1 cellular context compared by ENCODE assay signal in genomic region chr11:77557553-77557952, GRCh38.
TF ChIP-seq lines count a peak whose summit lies in the region.

No MANE protein-coding gene starts in this region.

TF ChIP-seq in WTC11, 78 proteins besides CTCF, POLR2A, EP300 and RAD21 (continued from another document):
- TF ChIP-seq, protein P1, sequence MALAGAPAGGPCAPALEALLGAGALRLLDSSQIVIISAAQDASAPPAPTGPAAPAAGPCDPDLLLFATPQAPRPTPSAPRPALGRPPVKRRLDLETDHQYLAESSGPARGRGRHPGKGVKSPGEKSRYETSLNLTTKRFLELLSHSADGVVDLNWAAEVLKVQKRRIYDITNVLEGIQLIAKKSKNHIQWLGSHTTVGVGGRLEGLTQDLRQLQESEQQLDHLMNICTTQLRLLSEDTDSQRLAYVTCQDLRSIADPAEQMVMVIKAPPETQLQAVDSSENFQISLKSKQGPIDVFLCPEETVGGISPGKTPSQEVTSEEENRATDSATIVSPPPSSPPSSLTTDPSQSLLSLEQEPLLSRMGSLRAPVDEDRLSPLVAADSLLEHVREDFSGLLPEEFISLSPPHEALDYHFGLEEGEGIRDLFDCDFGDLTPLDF (CRISPR knock-in tag; IDR thresholded peaks at IDR 0.05) = no peak
- TF ChIP-seq NR1H2 (CRISPR knock-in tag; IDR thresholded peaks at IDR 0.05) (no peak), AFF4 (CRISPR knock-in tag; IDR thresholded peaks at IDR 0.05; ENCODE audit: borderline replicate concordance) (no peak), ZNF138 (CRISPR knock-in tag; conservative IDR thresholded peaks at IDR 0.05) (no peak), CREB1 (CRISPR knock-in tag; IDR thresholded peaks at IDR 0.05) (no peak), ATF1 (CRISPR knock-in tag; IDR thresholded peaks at IDR 0.05) (no peak), CBFB (CRISPR knock-in tag; IDR thresholded peaks at IDR 0.05; ENCODE audit: low read depth) (no peak), ELF4 (CRISPR knock-in tag; IDR thresholded peaks at IDR 0.05; ENCODE audit: low read depth) (no peak)
